In genomic region chr19:15354557-15355296, GRCh38 we compare ENCODE assay signal across 1 cellular context.
TF ChIP-seq lines count a peak whose summit lies in the region.

No MANE protein-coding gene starts in this region.

TF ChIP-seq in SK-N-SH, 30 proteins besides CTCF, POLR2A, EP300 and RAD21 (continued from another document):
- TF ChIP-seq IRF3 (IDR thresholded peaks at IDR 0.05; ENCODE audit: low read depth, low read length) (no peak), SMC3 (IDR thresholded peaks at IDR 0.05; ENCODE audit: low read depth, low read length) (no peak), FOXJ3 (CRISPR knock-in tag; IDR thresholded peaks at IDR 0.05) (no peak), MEF2A (IDR thresholded peaks at IDR 0.05; ENCODE audit: borderline replicate concordance, low read depth) (no peak), TAF1 (IDR thresholded peaks at IDR 0.05; ENCODE audit: borderline replicate concordance, low read depth, low read length) (no peak), TCF12 (IDR thresholded peaks at IDR 0.05) (no peak), MXI1 (IDR thresholded peaks at IDR 0.05; ENCODE audit: low read depth, low read length) (no peak), RXRA (IDR thresholded peaks at IDR 0.05; ENCODE audit: borderline replicate concordance, low read depth) (no peak), RCOR1 (IDR thresholded peaks at IDR 0.05; ENCODE audit: low read length) (no peak), SIN3A (IDR thresholded peaks at IDR 0.05; ENCODE audit: borderline replicate concordance, low read depth, low read length) (no peak), JUND (IDR thresholded peaks at IDR 0.05) (no peak), GABPA (IDR thresholded peaks at IDR 0.05; ENCODE audit: low read depth) (no peak)
